ENCODE assay signal across 10 cellular contexts in genomic region chr1:89310976-89311375, GRCh38. TPM values are rescaled to one million over a fixed set of nuclear protein-coding genes. Genes with fewer than 3 reads are reported as not detected.
DNase-seq lines count a peak whose midpoint lies in the region; ATAC-seq and TF ChIP-seq lines count a peak whose summit lies in the region.
"Had no signal": no experiment of that assay in that cellular context is flagged by ENCODE, and none has a peak within 500 bp of the region (broad histone marks: within the 10 kb centered on the region; RNA-seq: fewer than 3 reads in every experiment).

No MANE protein-coding gene starts in this region.

- DNase-seq in GM23248 (no peak), CD14-positive monocyte (ENCODE audit: low spot score) (no peak), hypothalamus (lab: John Stamatoyannopoulos, UW) (no peak), SK-N-DZ (ENCODE audit: low spot score) (no peak)
- DNase-seq in activated T-helper 2 cell treated with anti-CD3 and anti-CD28 coated beads, Interferon-gamma antibody, Interleukin-2, Interleukin-4, amounts not matched to agents 10 μg/mL and 5 μg/mL and 100 μg/mL, durations not matched to agents 14 hours and 24 hours and 36 hours (ENCODE audit: low spot score): no peak
- no peak for DNase-seq in natural killer cell treated with Interleukin-12 subunit alpha and Interleukin-12 subunit beta and Interleukin-15 and Interleukin-18, amount 100 ng/mL, for 72 hours (ENCODE audit: low spot score)
- no peak for DNase-seq in stimulated activated naive CD4-positive, alpha-beta T cell (lab: John Stamatoyannopoulos, UW)
- DNase-seq: head of caudate nucleus had no signal

- peaks cover 28% of the 10 kb centered on the region for H3K9me3 Mint-ChIP-seq in activated T-helper 2 cell treated with anti-CD3 and anti-CD28 coated beads, Interferon-gamma antibody, Interleukin-2, Interleukin-4, amounts not matched to agents 10 μg/mL and 5 μg/mL and 100 μg/mL, durations not matched to agents 14 hours and 24 hours and 36 hours
- H3K9me3 Mint-ChIP-seq in natural killer cell treated with Interleukin-12 subunit alpha and Interleukin-12 subunit beta and Interleukin-15 and Interleukin-18, amount 100 ng/mL, for 72 hours: peaks cover 7% of the 10 kb centered on the region
- H3K9me3 Mint-ChIP-seq in CD14-positive monocyte: peaks cover 0 to 9% (median 5%) of the 10 kb centered on the region in 7 donors

- in situ Hi-C loops in GM23248 (cut with MboI): no loop called here

- H3K4me1 ChIP-seq in GM23248 (ENCODE audit: insufficient read depth): peaks cover 9% of the 10 kb centered on the region

- H3K79me2 ChIP-seq in GM23248 (ENCODE audit: insufficient read depth): no peaks in the 10 kb centered on the region

- ATAC-seq in GM18498 (IDR thresholded peaks at IDR 0.05; ENCODE audit: unreplicated experiment): peak; percentile 23
- ATAC-seq in natural killer cell treated with Interleukin-12 subunit alpha and Interleukin-12 subunit beta and Interleukin-15 and Interleukin-18, amount 100 ng/mL, for 72 hours: peak in 1 of 2 donors; percentile 61

- no peaks in the 10 kb centered on the region for H3K9me3 ChIP-seq in GM23248 (ENCODE audit: low read depth)

- peaks cover 36% of the 10 kb centered on the region for H3K36me3 Mint-ChIP-seq in activated T-helper 2 cell treated with anti-CD3 and anti-CD28 coated beads, Interferon-gamma antibody, Interleukin-2, Interleukin-4, amounts not matched to agents 10 μg/mL and 5 μg/mL and 100 μg/mL, durations not matched to agents 14 hours and 24 hours and 36 hours (ENCODE audit: low read depth)
- peaks cover 29% of the 10 kb centered on the region for H3K36me3 Mint-ChIP-seq in natural killer cell treated with Interleukin-12 subunit alpha and Interleukin-12 subunit beta and Interleukin-15 and Interleukin-18, amount 100 ng/mL, for 72 hours
- H3K36me3 Mint-ChIP-seq in CD14-positive monocyte: no peaks in the 10 kb centered on the region

- peak overlapping the region; percentile 79 for H3K27ac Mint-ChIP-seq in activated T-helper 2 cell treated with anti-CD3 and anti-CD28 coated beads, Interferon-gamma antibody, Interleukin-2, Interleukin-4, amounts not matched to agents 10 μg/mL and 5 μg/mL and 100 μg/mL, durations not matched to agents 14 hours and 24 hours and 36 hours
- H3K27ac Mint-ChIP-seq in natural killer cell treated with Interleukin-12 subunit alpha and Interleukin-12 subunit beta and Interleukin-15 and Interleukin-18, amount 100 ng/mL, for 72 hours: peak overlapping the region; percentile 94 to 100
- peak overlapping the region in 2 of 7 donors; percentile 11 to 69 for H3K27ac Mint-ChIP-seq in CD14-positive monocyte

- H3K4me3 ChIP-seq in GM23248: 0 out of 2 replicates have a peak overlapping the region, but pooled peaks have one; percentile 11

- peaks cover 38% of the 10 kb centered on the region for H3K4me1 Mint-ChIP-seq in activated T-helper 2 cell treated with anti-CD3 and anti-CD28 coated beads, Interferon-gamma antibody, Interleukin-2, Interleukin-4, amounts not matched to agents 10 μg/mL and 5 μg/mL and 100 μg/mL, durations not matched to agents 14 hours and 24 hours and 36 hours (ENCODE audit: low read depth)
- peaks cover 41 to 48% of the 10 kb centered on the region in 2 donors for H3K4me1 Mint-ChIP-seq in natural killer cell treated with Interleukin-12 subunit alpha and Interleukin-12 subunit beta and Interleukin-15 and Interleukin-18, amount 100 ng/mL, for 72 hours (ENCODE audit: low read depth in 2 of 2)
- peaks cover 33% of the 10 kb centered on the region for H3K4me1 Mint-ChIP-seq in CD14-positive monocyte

- no peaks in the 10 kb centered on the region for H3K27me3 ChIP-seq in GM23248 (replicated peaks; ENCODE audit: insufficient read depth)

- peak overlapping the region; percentile 26 for H3K4me3 Mint-ChIP-seq in activated T-helper 2 cell treated with anti-CD3 and anti-CD28 coated beads, Interferon-gamma antibody, Interleukin-2, Interleukin-4, amounts not matched to agents 10 μg/mL and 5 μg/mL and 100 μg/mL, durations not matched to agents 14 hours and 24 hours and 36 hours (ENCODE audit: low read depth)
- H3K4me3 Mint-ChIP-seq in natural killer cell treated with Interleukin-12 subunit alpha and Interleukin-12 subunit beta and Interleukin-15 and Interleukin-18, amount 100 ng/mL, for 72 hours: peak overlapping the region; percentile 72
- no peak overlapping the region for H3K4me3 Mint-ChIP-seq in CD14-positive monocyte

- no peak for TF ChIP-seq CTCF in CD14-positive monocyte (IDR thresholded peaks at IDR 0.05)

- no peaks in the 10 kb centered on the region for H3K36me3 ChIP-seq in GM23248 (ENCODE audit: low read depth)

- no peaks in the 10 kb centered on the region for H4K20me1 ChIP-seq in GM23248 (ENCODE audit: insufficient read depth)

- H3F3A ChIP-seq in GM23248 (ENCODE audit: insufficient read depth): no peaks in the 10 kb centered on the region

- no peak overlapping the region for H3K9ac ChIP-seq in GM23248

- H3K9me2 ChIP-seq in GM23248 (ENCODE audit: insufficient read depth): no peaks in the 10 kb centered on the region

- H3K4me2 ChIP-seq in GM23248 (ENCODE audit: unreplicated experiment): peak overlapping the region; percentile 6

- no peak overlapping the region for H3K27ac ChIP-seq in GM23248

- H3K27me3 Mint-ChIP-seq in activated T-helper 2 cell treated with anti-CD3 and anti-CD28 coated beads, Interferon-gamma antibody, Interleukin-2, Interleukin-4, amounts not matched to agents 10 μg/mL and 5 μg/mL and 100 μg/mL, durations not matched to agents 14 hours and 24 hours and 36 hours (ENCODE audit: low read depth): no peaks in the 10 kb centered on the region
- H3K27me3 Mint-ChIP-seq in natural killer cell treated with Interleukin-12 subunit alpha and Interleukin-12 subunit beta and Interleukin-15 and Interleukin-18, amount 100 ng/mL, for 72 hours: no peaks in the 10 kb centered on the region
- H3K27me3 Mint-ChIP-seq in CD14-positive monocyte (ENCODE audit: low read depth in 3 of 3): peaks cover 0 to 1% (median 0%) of the 10 kb centered on the region in 3 donors

- intact Hi-C loops in activated T-helper 2 cell treated with anti-CD3 and anti-CD28 coated beads, Interferon-gamma antibody, Interleukin-2, Interleukin-4, amounts not matched to agents 10 μg/mL and 5 μg/mL and 100 μg/mL, durations not matched to agents 14 hours and 24 hours and 36 hours (cut with micrococcal nuclease): loop anchor here (1.0 to 5.0 kb wide), 6 partner anchors 12 to 184 kb away; partner anchors contain the start of gene GBP5
- intact Hi-C loops in CD14-positive monocyte (cut with micrococcal nuclease): no loop called here

- H2AFZ ChIP-seq in GM23248: peak overlapping the region; percentile 50

RNA-seq across cellular contexts. Expression of gene GBP5, which starts 38.3 kb away (rescaled TPM):
- total RNA-seq in GM23248 (2014; rRNA removed; shearing (Covaris generic)): 0.43 and 2.0 TPM in 2 replicates
- polyA plus RNA-seq in GM23248 (2016; fragmentation: Nextera tagmentation; extraction: Ambion mirVana): 1.2 and 1.3 TPM in 2 replicates
- 34.3 TPM in 2 replicates for total RNA-seq in activated T-helper 2 cell treated with anti-CD3 and anti-CD28 coated beads, Interferon-gamma antibody, Interleukin-2, Interleukin-4, amounts not matched to agents 10 μg/mL and 5 μg/mL and 100 μg/mL, durations not matched to agents 14 hours and 24 hours and 36 hours
- total RNA-seq in natural killer cell treated with Interleukin-12 subunit alpha and Interleukin-12 subunit beta and Interleukin-15 and Interleukin-18, amount 100 ng/mL, for 72 hours: 100 to 1,000 TPM; 305 to 573 TPM
- 10 to 100 TPM in 1 of 2 donors, 1 to 10 TPM in 1; 9.8 to 16.9 TPM for polyA plus RNA-seq in CD14-positive monocyte
- polyA plus RNA-seq in SK-N-DZ (2014; cell fraction: cytosol; rRNA removed): not detected in 2 replicates
- polyA plus RNA-seq in SK-N-DZ (2014; cell fraction: nucleus; rRNA removed): not detected in 2 replicates
- total RNA-seq: osteocyte had no signal

RNA-seq across cellular contexts. Expression of gene GBP6, which starts 52.9 kb away (rescaled TPM):
- total RNA-seq in GM23248 (2014; rRNA removed; shearing (Covaris generic)): not detected in 2 replicates
- polyA plus RNA-seq in GM23248 (2016; fragmentation: Nextera tagmentation; extraction: Ambion mirVana) (not detected in 2 replicates), CD14-positive monocyte (not detected)
- not detected in 2 replicates for total RNA-seq in activated T-helper 2 cell treated with anti-CD3 and anti-CD28 coated beads, Interferon-gamma antibody, Interleukin-2, Interleukin-4, amounts not matched to agents 10 μg/mL and 5 μg/mL and 100 μg/mL, durations not matched to agents 14 hours and 24 hours and 36 hours
- under 1 TPM; 0.19 to 0.22 TPM for total RNA-seq in natural killer cell treated with Interleukin-12 subunit alpha and Interleukin-12 subunit beta and Interleukin-15 and Interleukin-18, amount 100 ng/mL, for 72 hours
- polyA plus RNA-seq in SK-N-DZ (2014; cell fraction: cytosol; rRNA removed): not detected in 2 replicates
- polyA plus RNA-seq in SK-N-DZ (2014; cell fraction: nucleus; rRNA removed): not detected in 2 replicates
- total RNA-seq: osteocyte had no signal

Comparison
In these comparisons a context has a peak if more than half of its experiments do, and no peak if none do; other contexts are left out.
1. H3K4me3 Mint-ChIP-seq: peak in activated T-helper 2 cell treated with anti-CD3 and anti-CD28 coated beads, Interferon-gamma antibody, Interleukin-2, Interleukin-4, amounts not matched to agents 10 μg/mL and 5 μg/mL and 100 μg/mL, durations not matched to agents 14 hours and 24 hours and 36 hours (single experiment) and natural killer cell treated with Interleukin-12 subunit alpha and Interleukin-12 subunit beta and Interleukin-15 and Interleukin-18, amount 100 ng/mL, for 72 hours (single experiment); none in CD14-positive monocyte (0 of 2).
2. RNA of gene GBP5, which starts 38.3 kb away (total RNA-seq): 305 to 573 TPM in natural killer cell treated with Interleukin-12 subunit alpha and Interleukin-12 subunit beta and Interleukin-15 and Interleukin-18, amount 100 ng/mL, for 72 hours and 34.3 TPM in activated T-helper 2 cell treated with anti-CD3 and anti-CD28 coated beads, Interferon-gamma antibody, Interleukin-2, Interleukin-4, amounts not matched to agents 10 μg/mL and 5 μg/mL and 100 μg/mL, durations not matched to agents 14 hours and 24 hours and 36 hours; 0.43 to 2.0 TPM in GM23248; every median in the first group is over 10 times any median in the second.